Comparison of ENCODE assay signal across 9 cellular contexts in the genomic region with DNA sequence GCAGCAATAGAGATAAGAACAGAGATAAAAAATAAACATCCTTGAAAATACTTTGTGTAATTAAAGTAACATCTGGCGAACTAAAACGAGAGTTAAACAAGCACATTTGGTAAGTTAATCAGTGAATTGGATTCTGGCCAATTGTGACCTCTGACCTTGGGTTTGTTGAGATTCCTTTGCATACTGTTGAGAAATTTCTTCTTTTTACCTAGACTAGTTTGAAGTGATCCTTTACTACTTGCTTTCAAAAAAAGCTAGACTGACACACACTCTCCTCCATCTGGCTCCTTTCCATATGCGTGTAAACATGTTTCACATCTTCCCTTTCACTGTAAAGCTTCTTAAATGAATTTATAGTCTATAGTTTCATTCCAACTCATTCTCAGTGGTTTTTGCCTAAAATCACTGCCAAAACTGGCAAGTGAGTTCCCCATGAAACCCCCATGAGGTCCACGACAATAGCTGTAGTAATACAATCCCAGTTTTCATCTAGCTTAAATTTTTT. TPM values are rescaled to one million over a fixed set of nuclear protein-coding genes. Genes with fewer than 3 reads are reported as not detected.
DNase-seq lines count a peak whose midpoint lies in the region; ATAC-seq and TF ChIP-seq lines count a peak whose summit lies in the region.
"Had no signal": no experiment of that assay in that cellular context is flagged by ENCODE, and none has a peak within 500 bp of the region (broad histone marks: within the 10 kb centered on the region; RNA-seq: fewer than 3 reads in every experiment).

No MANE protein-coding gene starts in this region.

- H3K9ac ChIP-seq in KMS-11, result no peak overlapping the region

- intact Hi-C loops in spleen (cut with DNase I; ENCODE audit: low total_unique reads), result no loop called here

- H3K27ac ChIP-seq in KMS-11 (peak overlapping the region; percentile 18; the same call in 1 of the 2 replicates), spleen (no peak overlapping the region)

- H3K27me3 ChIP-seq in KMS-11 (ENCODE audit: insufficient read depth, low read depth), result no peaks in the 10 kb centered on the region
- no peaks in the 10 kb centered on the region for H3K27me3 ChIP-seq in spleen (replicated peaks in 1 of 7)

- ATAC-seq in GM18519 (IDR thresholded peaks at IDR 0.05; ENCODE audit: low FRiP score, unreplicated experiment), result peak; percentile 73

- no peaks in the 10 kb centered on the region for H4K20me1 ChIP-seq in KMS-11 (ENCODE audit: insufficient read depth)

- DNase-seq in H4 (ENCODE audit: low spot score) (peak; percentile 11), iris pigment epithelial cell (ENCODE audit: low read depth) (peak; percentile 67), KBM-7 (no peak), DMS53 (lab: John Stamatoyannopoulos, UW) (no peak), spleen (no peak)
- DNase-seq in effector CD8-positive, alpha-beta T cell (lab: John Stamatoyannopoulos, UW), result no peak
- DNase-seq: T1000 had no signal

- no peak for TF ChIP-seq POLR2A in spleen (IDR thresholded peaks at IDR 0.05)

- TF ChIP-seq CTCF in KMS-11 (conservative IDR thresholded peaks at IDR 0.05; ENCODE audit: low read depth, low read length) (no peak), spleen (IDR thresholded peaks at IDR 0.05 in 8 of 11, conservative IDR thresholded peaks at IDR 0.05 in 3 of 11) (no peak)

- in situ Hi-C loops in KBM-7 (cut with MboI; ENCODE audit: low pct_unique_long_range_greater_than_20kb, low sequenced_read_pairs), result no loop called here

- H3K36me3 ChIP-seq in KMS-11 (ENCODE audit: insufficient read depth) (no peaks in the 10 kb centered on the region), spleen (no peaks in the 10 kb centered on the region)

- H3K4me3 ChIP-seq in KMS-11 (IDR thresholded peaks at IDR 0.05; ENCODE audit: insufficient read depth, low read depth, low read length), result no peak overlapping the region
- no peak overlapping the region for H3K4me3 ChIP-seq in spleen

- H2AFZ ChIP-seq in KMS-11 (ENCODE audit: low read depth), result no peak overlapping the region

- 53 to 72% (median 66%) methylated on average over 4 of the region's 4 CpGs for WGBS in spleen, 5 donors

- peaks cover 17% of the 10 kb centered on the region for H3K4me1 ChIP-seq in KMS-11 (ENCODE audit: low read depth, poor library complexity, severe bottlenecking)
- no peaks in the 10 kb centered on the region for H3K4me1 ChIP-seq in spleen

- H3K9me3 ChIP-seq in spleen, result peaks cover 0 to 6% (median 0%) of the 10 kb centered on the region in 8 donors

- no peaks in the 10 kb centered on the region for H3K79me2 ChIP-seq in KMS-11 (ENCODE audit: insufficient read depth, low read depth)

- H3K4me2 ChIP-seq in KMS-11, result peak overlapping the region; percentile 34

RNA-seq across cellular contexts. Expression of a gene that starts 17.3 kb away (rescaled TPM):
- 64.9 and 66.4 TPM in 2 replicates for total RNA-seq in H4 (2014; rRNA removed; shearing (Covaris generic))
- 10 to 100 TPM; 14.3 to 34.3 (median 22.9) TPM for total RNA-seq in spleen
- polyA plus RNA-seq in spleen, result 1 to 10 TPM; 5.0 to 8.8 (median 6.0) TPM

Comparison
In these comparisons a context has a peak if more than half of its experiments do, and no peak if none do; other contexts are left out.
1. DNase-seq: peak in H4 (single experiment) and iris pigment epithelial cell (single experiment); none in KBM-7 (single experiment), DMS53 (single experiment), effector CD8-positive, alpha-beta T cell (single experiment) and spleen (single experiment).